1 cellular context compared by ENCODE assay signal in genomic region chr4:189838821-189839497, GRCh38.
TF ChIP-seq lines count a peak whose summit lies in the region.

No MANE protein-coding gene starts in this region.

TF ChIP-seq in K562, 482 proteins besides CTCF, POLR2A, EP300 and RAD21 (continued from another document and continues in another):
- TF ChIP-seq ZNF146 (CRISPR knock-in tag; IDR thresholded peaks at IDR 0.05; ENCODE audit: unreplicated experiment) (no peak), ATF7 (IDR thresholded peaks at IDR 0.05) (peak; percentile 65; the same call in 1 of the 2 replicates), HEY1 (CRISPR knock-in tag; IDR thresholded peaks at IDR 0.05; ENCODE audit: borderline replicate concordance) (no peak), ZC3H8 (IDR thresholded peaks at IDR 0.05) (no peak), TCF7 (IDR thresholded peaks at IDR 0.05; ENCODE audit: borderline replicate concordance) (no peak), FOXM1 (IDR thresholded peaks at IDR 0.05; ENCODE audit: low read depth) (0 out of 2 replicates have a peak, but pooled peaks have one; percentile 51), FOXM1 (CRISPR knock-in tag; IDR thresholded peaks at IDR 0.05; ENCODE audit: low read depth) (no peak), KDM1A (IDR thresholded peaks at IDR 0.05) (peak; percentile 50 to 61; a peak in 3 of 4 replicates), MTA2 (IDR thresholded peaks at IDR 0.05; ENCODE audit: low read depth) (peak; percentile 73), GABPB1 (CRISPR knock-in tag; IDR thresholded peaks at IDR 0.05) (no peak), ZNF347 (CRISPR knock-in tag; IDR thresholded peaks at IDR 0.05; ENCODE audit: low read depth) (no peak), PREB (CRISPR knock-in tag; IDR thresholded peaks at IDR 0.05) (no peak), HSF4 (CRISPR knock-in tag; IDR thresholded peaks at IDR 0.05; ENCODE audit: borderline replicate concordance) (no peak), MGA (IDR thresholded peaks at IDR 0.05) (peak; percentile 62), RFX1 (IDR thresholded peaks at IDR 0.05) (peak; percentile 66), ZNF668 (CRISPR knock-in tag; IDR thresholded peaks at IDR 0.05) (no peak), DMBX1 (CRISPR knock-in tag; IDR thresholded peaks at IDR 0.05; ENCODE audit: borderline replicate concordance) (no peak), ZNF644 (tag; IDR thresholded peaks at IDR 0.05; ENCODE audit: low read depth) (no peak), STAT5A (IDR thresholded peaks at IDR 0.05; ENCODE audit: borderline replicate concordance, low read length) (peak; percentile 14; the same call in 1 of the 2 replicates), ATF1 (CRISPR knock-in tag; IDR thresholded peaks at IDR 0.05) (no peak), ATF1 (tag; IDR thresholded peaks at IDR 0.05) (peak; percentile 68), HNRNPH1 (optimal IDR thresholded peaks at IDR 0.05; ENCODE audit: low read depth, low read length) (no peak), ZNF586 (CRISPR knock-in tag; conservative IDR thresholded peaks at IDR 0.05) (no peak), PCBP2 (IDR thresholded peaks at IDR 0.05; ENCODE audit: low read depth, low read length, poor library complexity, severe bottlenecking) (no peak), TFAP4 (CRISPR knock-in tag; IDR thresholded peaks at IDR 0.05; ENCODE audit: borderline replicate concordance) (peak; percentile 77), BRCA1 (IDR thresholded peaks at IDR 0.05) (no peak), BRCA1 (CRISPR knock-in tag; IDR thresholded peaks at IDR 0.05) (no peak), DEAF1 (CRISPR knock-in tag; IDR thresholded peaks at IDR 0.05) (no peak), CHD4 (IDR thresholded peaks at IDR 0.05; ENCODE audit: insufficient read depth, insufficient replicate concordance, low read depth, low read length, poor library complexity, severe bottlenecking) (no peak), TARDBP (IDR thresholded peaks at IDR 0.05) (no peak), KLF13 (tag; IDR thresholded peaks at IDR 0.05; ENCODE audit: borderline replicate concordance, low read depth) (no peak)
- TF ChIP-seq, protein P1, sequence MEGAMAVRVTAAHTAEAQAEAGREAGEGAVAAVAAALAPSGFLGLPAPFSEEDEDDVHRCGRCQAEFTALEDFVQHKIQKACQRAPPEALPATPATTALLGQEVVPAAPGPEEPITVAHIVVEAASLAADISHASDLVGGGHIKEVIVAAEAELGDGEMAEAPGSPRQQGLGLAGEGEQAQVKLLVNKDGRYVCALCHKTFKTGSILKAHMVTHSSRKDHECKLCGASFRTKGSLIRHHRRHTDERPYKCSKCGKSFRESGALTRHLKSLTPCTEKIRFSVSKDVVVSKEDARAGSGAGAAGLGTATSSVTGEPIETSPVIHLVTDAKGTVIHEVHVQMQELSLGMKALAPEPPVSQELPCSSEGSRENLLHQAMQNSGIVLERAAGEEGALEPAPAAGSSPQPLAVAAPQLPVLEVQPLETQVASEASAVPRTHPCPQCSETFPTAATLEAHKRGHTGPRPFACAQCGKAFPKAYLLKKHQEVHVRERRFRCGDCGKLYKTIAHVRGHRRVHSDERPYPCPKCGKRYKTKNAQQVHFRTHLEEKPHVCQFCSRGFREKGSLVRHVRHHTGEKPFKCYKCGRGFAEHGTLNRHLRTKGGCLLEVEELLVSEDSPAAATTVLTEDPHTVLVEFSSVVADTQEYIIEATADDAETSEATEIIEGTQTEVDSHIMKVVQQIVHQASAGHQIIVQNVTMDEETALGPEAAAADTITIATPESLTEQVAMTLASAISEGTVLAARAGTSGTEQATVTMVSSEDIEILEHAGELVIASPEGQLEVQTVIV (CRISPR knock-in tag; IDR thresholded peaks at IDR 0.05; ENCODE audit: borderline replicate concordance): no peak
- TF ChIP-seq, protein P2, sequence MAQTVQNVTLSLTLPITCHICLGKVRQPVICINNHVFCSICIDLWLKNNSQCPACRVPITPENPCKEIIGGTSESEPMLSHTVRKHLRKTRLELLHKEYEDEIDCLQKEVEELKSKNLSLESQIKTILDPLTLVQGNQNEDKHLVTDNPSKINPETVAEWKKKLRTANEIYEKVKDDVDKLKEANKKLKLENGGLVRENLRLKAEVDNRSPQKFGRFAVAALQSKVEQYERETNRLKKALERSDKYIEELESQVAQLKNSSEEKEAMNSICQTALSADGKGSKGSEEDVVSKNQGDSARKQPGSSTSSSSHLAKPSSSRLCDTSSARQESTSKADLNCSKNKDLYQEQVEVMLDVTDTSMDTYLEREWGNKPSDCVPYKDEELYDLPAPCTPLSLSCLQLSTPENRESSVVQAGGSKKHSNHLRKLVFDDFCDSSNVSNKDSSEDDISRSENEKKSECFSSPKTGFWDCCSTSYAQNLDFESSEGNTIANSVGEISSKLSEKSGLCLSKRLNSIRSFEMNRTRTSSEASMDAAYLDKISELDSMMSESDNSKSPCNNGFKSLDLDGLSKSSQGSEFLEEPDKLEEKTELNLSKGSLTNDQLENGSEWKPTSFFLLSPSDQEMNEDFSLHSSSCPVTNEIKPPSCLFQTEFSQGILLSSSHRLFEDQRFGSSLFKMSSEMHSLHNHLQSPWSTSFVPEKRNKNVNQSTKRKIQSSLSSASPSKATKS (CRISPR knock-in tag; IDR thresholded peaks at IDR 0.05): no peak
- TF ChIP-seq, protein P3, sequence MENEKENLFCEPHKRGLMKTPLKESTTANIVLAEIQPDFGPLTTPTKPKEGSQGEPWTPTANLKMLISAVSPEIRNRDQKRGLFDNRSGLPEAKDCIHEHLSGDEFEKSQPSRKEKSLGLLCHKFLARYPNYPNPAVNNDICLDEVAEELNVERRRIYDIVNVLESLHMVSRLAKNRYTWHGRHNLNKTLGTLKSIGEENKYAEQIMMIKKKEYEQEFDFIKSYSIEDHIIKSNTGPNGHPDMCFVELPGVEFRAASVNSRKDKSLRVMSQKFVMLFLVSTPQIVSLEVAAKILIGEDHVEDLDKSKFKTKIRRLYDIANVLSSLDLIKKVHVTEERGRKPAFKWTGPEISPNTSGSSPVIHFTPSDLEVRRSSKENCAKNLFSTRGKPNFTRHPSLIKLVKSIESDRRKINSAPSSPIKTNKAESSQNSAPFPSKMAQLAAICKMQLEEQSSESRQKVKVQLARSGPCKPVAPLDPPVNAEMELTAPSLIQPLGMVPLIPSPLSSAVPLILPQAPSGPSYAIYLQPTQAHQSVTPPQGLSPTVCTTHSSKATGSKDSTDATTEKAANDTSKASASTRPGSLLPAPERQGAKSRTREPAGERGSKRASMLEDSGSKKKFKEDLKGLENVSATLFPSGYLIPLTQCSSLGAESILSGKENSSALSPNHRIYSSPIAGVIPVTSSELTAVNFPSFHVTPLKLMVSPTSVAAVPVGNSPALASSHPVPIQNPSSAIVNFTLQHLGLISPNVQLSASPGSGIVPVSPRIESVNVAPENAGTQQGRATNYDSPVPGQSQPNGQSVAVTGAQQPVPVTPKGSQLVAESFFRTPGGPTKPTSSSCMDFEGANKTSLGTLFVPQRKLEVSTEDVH (IDR thresholded peaks at IDR 0.05; ENCODE audit: low read depth, partially characterized antibody): no peak
- TF ChIP-seq, protein P4, sequence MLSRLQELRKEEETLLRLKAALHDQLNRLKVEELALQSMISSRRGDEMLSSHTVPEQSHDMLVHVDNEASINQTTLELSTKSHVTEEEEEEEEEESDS (CRISPR knock-in tag; IDR thresholded peaks at IDR 0.05): no peak
- TF ChIP-seq, protein P5, sequence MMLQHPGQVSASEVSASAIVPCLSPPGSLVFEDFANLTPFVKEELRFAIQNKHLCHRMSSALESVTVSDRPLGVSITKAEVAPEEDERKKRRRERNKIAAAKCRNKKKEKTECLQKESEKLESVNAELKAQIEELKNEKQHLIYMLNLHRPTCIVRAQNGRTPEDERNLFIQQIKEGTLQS (IDR thresholded peaks at IDR 0.05): peak; percentile 28; the same call in 1 of the 2 replicates
- TF ChIP-seq, protein P5 (CRISPR knock-in tag; conservative IDR thresholded peaks at IDR 0.05): 0 out of 2 replicates have a peak, but pooled peaks have one; percentile 40
